ENCODE assay signal across 33 cellular contexts in genomic region chr6:136635615-136636014, GRCh38.
DNase-seq lines count a peak whose midpoint lies in the region; ATAC-seq and TF ChIP-seq lines count a peak whose summit lies in the region.
"Had no signal": no experiment of that assay in that cellular context is flagged by ENCODE, and none has a peak within 500 bp of the region (broad histone marks: within the 10 kb centered on the region; RNA-seq: fewer than 3 reads in every experiment).

No MANE protein-coding gene starts in this region.

- peaks cover 5% of the 10 kb centered on the region for H3K4me1 Mint-ChIP-seq in T-helper 17 cell
- H3K4me1 Mint-ChIP-seq: B cell, CD14-positive monocyte had no signal

- TF ChIP-seq CTCF in left lung (IDR thresholded peaks at IDR 0.05) (no peak), upper lobe of right lung (IDR thresholded peaks at IDR 0.05) (no peak)

- intact Hi-C loops in left lung (cut with DNase I) (no loop called here), upper lobe of right lung (cut with DNase I) (no loop called here)

- H3K36me3 ChIP-seq in left lung (peaks cover 0 to 62% of the 10 kb centered on the region in 2 donors), upper lobe of right lung (peaks cover 37% of the 10 kb centered on the region)
- H3K36me3 ChIP-seq: BE2C had no signal

- no peak for DNase-seq in T-helper 17 cell
- no peak for DNase-seq in left lung
- no peak for DNase-seq in upper lobe of right lung
- DNase-seq in occipital lobe (lab: John Stamatoyannopoulos, UW) = no peak
- no peak for DNase-seq in NAMALWA (ENCODE audit: low spot score)
- no peak for DNase-seq in iPS-NIHi7 (ENCODE audit: extremely low spot score)
- DNase-seq: 8988T; ACHN; AML-193; BE2C; C1 segment of cervical spinal cord; Caco-2; Calu3; CD4-positive, alpha-beta memory T cell; CD4-positive, alpha-beta T cell; CD4-positive, CD25-positive, alpha-beta regulatory T cell; CD8-positive, alpha-beta memory T cell; CD8-positive, alpha-beta T cell; COR-L47; DMS 273 treated with DMSO at 0.1 percent for 48 hours; DMS153; DMS53; DMS79; DMS79 treated with DMSO at 0.1 percent for 48 hours; DND-41; EL had no signal

- H3K4me1 ChIP-seq in left lung = no peaks in the 10 kb centered on the region
- no peaks in the 10 kb centered on the region for H3K4me1 ChIP-seq in upper lobe of right lung
- H3K4me1 ChIP-seq: BE2C, Caco-2 had no signal

- H3K4me3 ChIP-seq in left lung = no peak overlapping the region
- no peak overlapping the region for H3K4me3 ChIP-seq in upper lobe of right lung
- H3K4me3 ChIP-seq: A549; BLaER1; BLaER1 treated with 17β-estradiol and CSF1 and Interleukin-3, amounts not matched to agents 10 nM and 100 nM had no signal

- ATAC-seq in T-helper 17 cell = no peak
- peak; percentile 84 for ATAC-seq in left lung
- ATAC-seq in upper lobe of right lung = peak; percentile 65
- ATAC-seq: A549; CD8-positive, alpha-beta T cell had no signal

- H3K27ac ChIP-seq in left lung (no peak overlapping the region), upper lobe of right lung (no peak overlapping the region)
- H3K27ac ChIP-seq: 22Rv1, A549, BLaER1, C4-2B had no signal

- H3K27me3 ChIP-seq in left lung (no peaks in the 10 kb centered on the region), upper lobe of right lung (no peaks in the 10 kb centered on the region)
- H3K27me3 ChIP-seq: BE2C; BLaER1; BLaER1 treated with 17β-estradiol and CSF1 and Interleukin-3, amounts not matched to agents 10 nM and 100 nM had no signal

- H3K4me3 Mint-ChIP-seq in T-helper 17 cell = no peak overlapping the region
- H3K4me3 Mint-ChIP-seq: B cell; CD14-positive monocyte; CD4-positive, alpha-beta memory T cell; CD4-positive, alpha-beta T cell; CD4-positive, CD25-positive, alpha-beta regulatory T cell; CD8-positive, alpha-beta memory T cell; CD8-positive, alpha-beta T cell had no signal

- H3K27me3 Mint-ChIP-seq in T-helper 17 cell = no peaks in the 10 kb centered on the region
- H3K27me3 Mint-ChIP-seq: B cell; CD4-positive, alpha-beta memory T cell; CD4-positive, alpha-beta T cell; CD4-positive, CD25-positive, alpha-beta regulatory T cell; CD8-positive, alpha-beta memory T cell had no signal

- peak overlapping the region; percentile 16 for H3K27ac Mint-ChIP-seq in T-helper 17 cell
- H3K27ac Mint-ChIP-seq: B cell; CD4-positive, alpha-beta T cell; CD4-positive, CD25-positive, alpha-beta regulatory T cell; CD8-positive, alpha-beta T cell had no signal

- peaks cover 13% of the 10 kb centered on the region for H3K36me3 Mint-ChIP-seq in T-helper 17 cell (ENCODE audit: low read depth)

- H3K9me3 ChIP-seq in T-helper 17 cell (ENCODE audit: control insufficient read depth, low read length, poor library complexity, severe bottlenecking) = no peaks in the 10 kb centered on the region
- no peaks in the 10 kb centered on the region for H3K9me3 ChIP-seq in left lung
- no peaks in the 10 kb centered on the region for H3K9me3 ChIP-seq in upper lobe of right lung
- H3K9me3 ChIP-seq: A549; BE2C; BLaER1; BLaER1 treated with 17β-estradiol and CSF1 and Interleukin-3, amounts not matched to agents 10 nM and 100 nM; Caco-2 had no signal
